1 cellular context compared by ENCODE assay signal in the genomic region with DNA sequence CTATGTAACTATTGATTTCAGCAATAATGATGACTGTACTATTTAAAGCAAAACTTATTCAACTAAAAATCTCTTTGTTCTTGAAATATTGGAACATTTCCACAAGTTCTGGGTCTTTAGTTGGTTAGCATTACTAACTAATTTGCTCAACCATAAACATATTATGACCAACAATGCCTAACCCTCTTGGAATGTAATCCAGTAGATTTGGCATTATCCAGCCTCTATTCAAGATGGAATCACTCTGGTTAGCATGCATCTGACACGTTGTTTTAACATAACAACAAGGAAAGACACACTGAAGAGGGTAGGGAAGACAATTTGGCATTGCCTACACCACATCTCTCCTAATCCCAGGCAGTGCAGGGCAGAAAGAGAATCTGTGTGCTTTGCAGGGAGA.
TF ChIP-seq lines count a peak whose summit lies in the region.

No MANE protein-coding gene starts in this region.

TF ChIP-seq in WTC11, 78 proteins besides CTCF, POLR2A, EP300 and RAD21 (continued from another document):
- TF ChIP-seq, protein P1, sequence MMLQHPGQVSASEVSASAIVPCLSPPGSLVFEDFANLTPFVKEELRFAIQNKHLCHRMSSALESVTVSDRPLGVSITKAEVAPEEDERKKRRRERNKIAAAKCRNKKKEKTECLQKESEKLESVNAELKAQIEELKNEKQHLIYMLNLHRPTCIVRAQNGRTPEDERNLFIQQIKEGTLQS (CRISPR knock-in tag; conservative IDR thresholded peaks at IDR 0.05), result no peak
- no peak for TF ChIP-seq ZNF138 (CRISPR knock-in tag; conservative IDR thresholded peaks at IDR 0.05)
- no peak for TF ChIP-seq MYBL2 (CRISPR knock-in tag; IDR thresholded peaks at IDR 0.05)
- no peak for TF ChIP-seq ZNF121 (CRISPR knock-in tag; IDR thresholded peaks at IDR 0.05)
